8 cellular contexts compared by ENCODE assay signal in the genomic region with DNA sequence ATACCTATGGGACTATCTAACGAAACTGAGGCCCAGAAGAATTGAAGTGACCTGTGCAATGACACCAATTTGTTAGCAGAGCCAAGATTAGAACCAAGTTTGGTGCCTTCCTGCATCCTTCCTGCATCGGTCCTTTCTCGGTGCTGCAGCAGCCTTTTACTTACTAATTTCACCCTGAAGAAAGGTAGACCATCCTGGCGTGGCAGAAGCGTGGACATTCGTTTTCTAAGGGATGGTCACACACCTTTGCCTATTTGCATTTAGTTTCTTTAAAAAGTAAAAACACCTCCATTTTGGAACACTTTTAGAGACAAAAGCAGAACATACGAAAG. TPM values are rescaled to one million over a fixed set of nuclear protein-coding genes. Genes with fewer than 3 reads are reported as not detected.
DNase-seq lines count a peak whose midpoint lies in the region; ATAC-seq and TF ChIP-seq lines count a peak whose summit lies in the region.

No MANE protein-coding gene starts in this region.

- H3K27me3 ChIP-seq in heart right ventricle (no peaks in the 10 kb centered on the region), RWPE2 (ENCODE audit: insufficient read depth, poor library complexity, severe bottlenecking) (no peaks in the 10 kb centered on the region), neutrophil (no peaks in the 10 kb centered on the region)

- H3K27ac ChIP-seq in heart right ventricle (peak overlapping the region; percentile 64 to 97 (median 88)), RWPE2 (ENCODE audit: poor library complexity, severe bottlenecking) (peak overlapping the region; percentile 47), neutrophil (peak overlapping the region; percentile 93)

- TF ChIP-seq CTCF in heart right ventricle (IDR thresholded peaks at IDR 0.05) (no peak), RWPE2 (IDR thresholded peaks at IDR 0.05; ENCODE audit: poor library complexity, severe bottlenecking) (no peak), epithelial cell of esophagus (IDR thresholded peaks at IDR 0.05; ENCODE audit: insufficient read depth, low read depth, low read length, missing control alignments) (no peak), neutrophil (IDR thresholded peaks at IDR 0.05) (no peak)

- H3K4me3 ChIP-seq in heart right ventricle (peak overlapping the region; percentile 68 to 91 (median 87)), RWPE2 (ENCODE audit: severe bottlenecking) (peak overlapping the region; percentile 97), epithelial cell of esophagus (ENCODE audit: low read length) (peak overlapping the region; percentile 71), neutrophil (ENCODE audit: low read depth in 1 of 2, low read length in 1 of 2) (peak overlapping the region; percentile 79 to 89)

- 1 to 4% methylated on average over 7 of the region's 7 CpGs for WGBS in heart right ventricle, 2 donors

- peak in 1 of 8 donors; percentile 14 for ATAC-seq in heart right ventricle
- ATAC-seq in left cardiac atrium = no peak
- ATAC-seq in RWPE2 (ENCODE audit: low read depth) = no peak
- no peak for ATAC-seq in GM18519 (IDR thresholded peaks at IDR 0.05; ENCODE audit: low FRiP score, unreplicated experiment)

- H3K4me1 ChIP-seq in heart right ventricle = peaks cover 4 to 38% (median 28%) of the 10 kb centered on the region in 9 donors
- H3K4me1 ChIP-seq in RWPE2 (ENCODE audit: insufficient read depth, poor library complexity, severe bottlenecking) = peaks cover 20% of the 10 kb centered on the region
- H3K4me1 ChIP-seq in neutrophil (ENCODE audit: control insufficient read depth in 1 of 2, insufficient read depth in 1 of 2, low read depth in 1 of 2, low read length in 1 of 2) = peaks cover 5 to 22% of the 10 kb centered on the region in 2 experiments

- intact Hi-C loops in heart right ventricle (cut with DNase I) = no loop called here
- intact Hi-C loops in left cardiac atrium (cut with DNase I) = no loop called here

- no peak for DNase-seq in heart right ventricle
- no peak for DNase-seq in left cardiac atrium
- DNase-seq in RWPE2 (ENCODE audit: low spot score) = no peak
- DNase-seq in epithelial cell of esophagus (ENCODE audit: low read depth) = no peak
- DNase-seq in SK-N-DZ (ENCODE audit: low spot score) = no peak
- DNase-seq in HPDE6-E6E7 (ENCODE audit: extremely low spot score) = no peak

- peaks cover 0 to 19% (median 2%) of the 10 kb centered on the region in 9 donors for H3K36me3 ChIP-seq in heart right ventricle
- peaks cover 28% of the 10 kb centered on the region for H3K36me3 ChIP-seq in RWPE2 (ENCODE audit: low read depth)
- peaks cover 8% of the 10 kb centered on the region for H3K36me3 ChIP-seq in neutrophil

- H3K9me3 ChIP-seq in heart right ventricle (no peaks in the 10 kb centered on the region), RWPE2 (ENCODE audit: severe bottlenecking) (no peaks in the 10 kb centered on the region), neutrophil (no peaks in the 10 kb centered on the region)

RNA-seq across cellular contexts. Expression of a gene that starts 0.7 kb away (rescaled TPM):
- total RNA-seq in heart right ventricle = 10 to 100 TPM; 12.6 to 23.9 (median 19.5) TPM
- polyA plus RNA-seq in heart right ventricle = 10 to 100 TPM; 16.2 to 24.0 TPM
- total RNA-seq in left cardiac atrium = 10 to 100 TPM; 22.1 to 22.6 TPM
- polyA plus RNA-seq in SK-N-DZ (2014; cell fraction: cytosol; rRNA removed) = 63.0 and 80.6 TPM in 2 replicates
- polyA plus RNA-seq in SK-N-DZ (2014; cell fraction: nucleus; rRNA removed) = 78.4 and 86.3 TPM in 2 replicates

RNA-seq across cellular contexts. Expression of a gene that starts 41.3 kb away (rescaled TPM):
- total RNA-seq in heart right ventricle (1 to 10 TPM in 3 of 10 donors, under 1 TPM in 3, not detected in 4; 0.30 to 1.8 (median 1.2) TPM), left cardiac atrium (1 to 10 TPM in 1 of 2 donors, under 1 TPM in 1; 0.53 to 1.1 TPM)
- polyA plus RNA-seq in heart right ventricle = under 1 TPM; 0.07 to 0.88 TPM
- polyA plus RNA-seq in SK-N-DZ (2014; cell fraction: cytosol; rRNA removed) = 1.3 and 1.6 TPM in 2 replicates
- polyA plus RNA-seq in SK-N-DZ (2014; cell fraction: nucleus; rRNA removed) = 2.5 and 3.5 TPM in 2 replicates
